Comparison of ENCODE assay signal across 8 cellular contexts in the genomic region with DNA sequence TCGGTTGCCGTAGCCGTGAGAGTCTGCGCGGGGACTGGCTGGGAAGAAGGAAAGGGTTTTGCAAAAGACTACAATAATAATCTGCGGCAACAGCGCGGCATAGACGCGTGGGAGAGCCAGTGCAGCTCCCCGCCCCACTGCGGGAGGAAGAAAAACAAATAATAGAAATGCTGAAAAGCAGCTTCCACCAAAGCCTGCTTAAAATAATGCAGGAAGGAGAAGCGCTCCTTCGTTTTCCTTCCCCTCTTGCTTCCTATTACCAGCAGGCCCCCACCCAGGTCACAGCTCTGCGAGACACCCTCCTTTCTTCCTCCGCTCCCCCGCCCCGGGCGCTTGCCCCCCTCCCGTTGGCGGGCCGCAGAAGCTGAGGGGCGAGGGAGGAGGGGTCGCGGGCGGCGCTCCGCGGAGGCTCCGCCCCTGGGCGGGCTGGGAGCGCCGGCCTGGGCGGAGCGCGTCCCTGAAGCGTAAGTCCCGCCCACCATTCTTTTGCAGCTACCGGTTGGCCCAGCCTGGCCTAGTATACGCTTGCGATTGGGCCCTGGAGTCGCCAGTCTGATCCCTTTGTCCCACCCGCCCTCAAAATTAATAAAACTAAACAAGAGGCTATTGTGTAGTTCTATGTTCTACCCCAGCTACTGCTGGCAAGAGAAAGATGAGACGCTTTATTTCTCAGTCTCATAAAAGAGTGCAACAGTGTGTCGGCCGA. TPM values are rescaled to one million over a fixed set of nuclear protein-coding genes. Genes with fewer than 3 reads are reported as not detected.
DNase-seq lines count a peak whose midpoint lies in the region; ATAC-seq lines count a peak whose summit lies in the region.

No MANE protein-coding gene starts in this region.

- no peaks in the 10 kb centered on the region for H3K36me3 ChIP-seq in ACC112 (ENCODE audit: insufficient read depth, low read length)

- intact Hi-C loops in left colon (cut with DNase I, micrococcal nuclease), result no loop called here

- H3K4me1 ChIP-seq in ACC112 (ENCODE audit: control insufficient read depth, insufficient read depth, low read length, unreplicated experiment), result no peaks in the 10 kb centered on the region

- no peak overlapping the region for H2AFZ ChIP-seq in ACC112 (ENCODE audit: low read length, unreplicated experiment)

- H3K4me3 ChIP-seq in ACC112 (ENCODE audit: low read depth, low read length), result peak overlapping the region; percentile 68

- H3K27me3 ChIP-seq in ACC112 (ENCODE audit: insufficient read depth, low read length), result no peaks in the 10 kb centered on the region; the same call in 1 of the 2 replicates

- DNase-seq in NCI-H2196 treated with DMSO at 0.1 percent for 48 hours (lab: John Stamatoyannopoulos, UW; ENCODE audit: unreplicated experiment) (peak; percentile 79), left colon (peak; percentile 82 to 87)
- peak; percentile 43 to 46 for DNase-seq in activated CD4-positive, alpha-beta T cell treated with anti-CD3 and anti-CD28 coated beads for 24 hours (ENCODE audit: low read depth in 2 of 2)
- DNase-seq in stimulated activated CD4-positive, alpha-beta T cell treated with anti-CD3 and anti-CD28 coated beads, Interleukin-1b, Interleukin-23, amount 100 ng/mL, for 4 hours (ENCODE audit: low read depth in 2 of 2), result peak; percentile 50 to 60

- H3K79me2 ChIP-seq in ACC112 (ENCODE audit: control insufficient read depth, insufficient read depth, low read length, unreplicated experiment), result no peaks in the 10 kb centered on the region

- H3K27ac ChIP-seq in ACC112 (ENCODE audit: low read depth, low read length) (no peak overlapping the region), cingulate gyrus (ENCODE audit: low read depth, low read length) (peak overlapping the region; percentile 72)

- peak; percentile 85 for ATAC-seq in GM18870 (IDR thresholded peaks at IDR 0.05; ENCODE audit: unreplicated experiment)
- ATAC-seq in HG03139 (IDR thresholded peaks at IDR 0.05; ENCODE audit: unreplicated experiment), result peak; percentile 94
- peak; percentile 89 for ATAC-seq in left colon

RNA-seq across cellular contexts. Expression of gene AMOT, which starts 0.6 kb away (rescaled TPM):
- 10 to 100 TPM; 16.1 to 22.3 TPM for total RNA-seq in left colon
